8 cellular contexts compared by ENCODE assay signal in the genomic region with DNA sequence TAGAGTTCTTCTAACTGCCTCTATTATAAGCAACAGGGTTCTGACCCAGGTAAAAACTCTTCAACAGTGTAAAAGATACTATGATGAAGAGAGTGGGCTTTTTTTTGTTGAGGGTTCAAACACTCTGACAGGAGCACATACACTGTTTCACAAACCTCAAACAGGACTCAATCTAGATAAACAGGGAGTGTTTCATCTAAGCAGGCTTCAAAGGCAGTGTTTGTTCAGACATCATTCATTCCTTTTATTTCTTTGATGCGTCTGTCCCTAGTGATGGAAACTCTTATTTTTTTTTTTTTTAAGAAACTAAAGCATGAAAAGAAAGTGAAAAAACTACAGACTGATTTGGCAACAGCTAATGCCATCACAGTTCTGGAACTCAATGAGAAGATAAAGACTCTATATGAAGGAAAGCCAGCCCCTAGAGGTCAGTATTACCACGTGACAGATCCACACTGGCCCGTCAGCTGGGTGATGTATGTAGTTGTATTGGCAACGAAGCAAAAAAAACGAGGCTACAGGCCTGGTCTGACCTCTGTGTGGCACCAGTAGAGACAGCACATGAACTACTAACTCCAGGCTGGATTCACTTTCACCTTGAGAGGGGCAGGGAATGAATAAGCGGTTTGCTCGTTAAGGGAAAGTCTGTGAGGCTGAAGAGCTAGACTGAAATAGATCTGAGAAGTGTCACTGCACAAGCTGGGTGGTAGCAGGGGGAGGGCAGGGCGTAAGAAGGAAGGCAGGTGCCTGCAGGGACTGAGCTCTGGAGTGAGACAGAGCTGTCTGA.
DNase-seq lines count a peak whose midpoint lies in the region; ATAC-seq, FAIRE-seq and TF ChIP-seq lines count a peak whose summit lies in the region.

No MANE protein-coding gene starts in this region.

- H2AFZ ChIP-seq in mammary epithelial cell (ENCODE audit: low read depth, low read length): peak overlapping the region; percentile 35

- dilution Hi-C loops in mammary epithelial cell (cut with HindIII; ENCODE audit: low sequenced_read_pairs): no loop called here

- BruUV-seq in Panc1 (replicated peaks; lab: Mats Ljungman, UMichigan): no TSS peak
- BruUV-seq in mammary epithelial cell (replicated peaks; lab: Mats Ljungman, UMichigan): no TSS peak

- peak; percentile 69 for TF ChIP-seq CTCF in Panc1 (IDR thresholded peaks at IDR 0.05)
- TF ChIP-seq CTCF in mammary epithelial cell (conservative IDR thresholded peaks at IDR 0.05 in 1 of 2, IDR thresholded peaks at IDR 0.05 in 1 of 2; ENCODE audit: extremely low read depth in 1 of 2, insufficient read depth in 1 of 2, low read depth in 1 of 2, low read length in 2 of 2): peak; percentile 10 to 18

- H3K36me3 Mint-ChIP-seq in activated T-cell treated with anti-CD3 and anti-CD28 coated beads, Interleukin-2, amount 50 U/mL, for 24 hours (ENCODE audit: low read depth): no peaks in the 10 kb centered on the region

- H3K9ac ChIP-seq in mammary epithelial cell (ENCODE audit: insufficient read depth, low read length): no peak overlapping the region

- H3K36me3 ChIP-seq in Panc1 (ENCODE audit: control insufficient read depth, insufficient read depth, low read length) (no peaks in the 10 kb centered on the region), mammary epithelial cell (ENCODE audit: insufficient read depth, low read length) (no peaks in the 10 kb centered on the region)

- H3K9me3 Mint-ChIP-seq in activated T-cell treated with anti-CD3 and anti-CD28 coated beads, Interleukin-2, amount 50 U/mL, for 24 hours: no peaks in the 10 kb centered on the region

- POLR2A ChIA-PET in Panc1 (lab: Charles Lee): no interaction called here

- peak; percentile 34 for DNase-seq in activated T-cell treated with anti-CD3 and anti-CD28 coated beads, Interleukin-2, amount 50 U/mL, for 24 hours
- no peak for DNase-seq in activated T-cell treated with anti-CD3 and anti-CD28 coated beads, Interleukin-2, amount 50 U/mL, for 1 hour
- DNase-seq in HTR-8/SVneo (ENCODE audit: insufficient read length, low spot score) (peak; percentile 53), Panc1 (ENCODE audit: low read depth, low spot score) (peak; percentile 75), mammary epithelial cell (peak; percentile 51), left colon (peak; percentile 54 to 69)
- peak; percentile 20 for DNase-seq in stimulated activated naive CD8-positive, alpha-beta T cell treated with anti-CD3 and anti-CD28 coated beads, Interleukin-15, Interleukin-2, amounts not matched to agents 100 U/mL and 50 U/mL, for 24 hours

- H3K4me1 Mint-ChIP-seq in activated T-cell treated with anti-CD3 and anti-CD28 coated beads, Interleukin-2, amount 50 U/mL, for 24 hours (ENCODE audit: low read depth): no peaks in the 10 kb centered on the region

- peaks cover 4% of the 10 kb centered on the region for H3K27me3 Mint-ChIP-seq in activated T-cell treated with anti-CD3 and anti-CD28 coated beads, Interleukin-2, amount 50 U/mL, for 24 hours

- H3K27ac ChIP-seq in Panc1 (ENCODE audit: low read length) (no peak overlapping the region), mammary epithelial cell (ENCODE audit: insufficient read depth, low read depth, low read length) (no peak overlapping the region)

- H3K27ac Mint-ChIP-seq in activated T-cell treated with anti-CD3 and anti-CD28 coated beads, Interleukin-2, amount 50 U/mL, for 24 hours: no peak overlapping the region

- H3K4me3 ChIP-seq in Panc1 (ENCODE audit: low read depth in 2 of 2, low read length in 2 of 2): no peak overlapping the region
- H3K4me3 ChIP-seq in mammary epithelial cell (replicated peaks in 1 of 3; ENCODE audit: insufficient read depth in 1 of 3, low read depth in 2 of 3, low read length in 3 of 3): no peak overlapping the region

- no peak overlapping the region for H3K4me2 ChIP-seq in mammary epithelial cell (ENCODE audit: insufficient read depth, low read depth, low read length)

- no peak for FAIRE-seq in HTR-8/SVneo (lab: Jason Lieb, UNC)

- CTCF ChIA-PET in Panc1 (lab: Charles Lee): interaction anchor here (0.6 to 1.2 kb wide), 4 partner anchors 69 to 323 kb away, joined by 3 to 6 read pairs (median 4); no protein-coding TSS in a partner anchor
- CTCF ChIA-PET in mammary epithelial cell (lab: Charles Lee; ENCODE audit: low non-redundant PET): interaction anchor here (0.6 to 0.7 kb wide), 2 partner anchors 34 to 414 kb away, joined by 4 to 8 read pairs; no protein-coding TSS in a partner anchor

- H3K9me3 ChIP-seq in Panc1 (ENCODE audit: control insufficient read depth, insufficient read depth, low read depth, low read length): no peaks in the 10 kb centered on the region
- H3K9me3 ChIP-seq in mammary epithelial cell (replicated peaks; ENCODE audit: insufficient read depth, low read length): no peaks in the 10 kb centered on the region

- no peaks in the 10 kb centered on the region for H4K20me1 ChIP-seq in mammary epithelial cell (ENCODE audit: insufficient read depth, low read length)

- intact Hi-C loops in Panc1 (cut with micrococcal nuclease; ENCODE audit: unreplicated experiment) (loop anchor here (2.0 to 5.0 kb wide), 2 partner anchors 313 to 325 kb away; no protein-coding TSS in a partner anchor), mammary epithelial cell (cut with micrococcal nuclease) (loop anchor here (2.0 to 10.0 kb wide), 2 partner anchors 325 to 969 kb away; no protein-coding TSS in a partner anchor), left colon (cut with DNase I, micrococcal nuclease) (no loop called here)

- in situ Hi-C loops in Panc1 (cut with HindIII; ENCODE audit: low pct_unique_long_range_greater_than_20kb, low sequenced_read_pairs): no loop called here
- in situ Hi-C loops in mammary epithelial cell (cut with MboI; ENCODE audit: low sequenced_read_pairs in 2 of 2): loop anchor here in 1 of 2 donors (10.0 kb wide), 2 partner anchors 209 to 329 kb away; partner anchors contain the start of gene SLC12A2

- H3K79me2 ChIP-seq in mammary epithelial cell (ENCODE audit: insufficient read depth, low read length): no peaks in the 10 kb centered on the region

- H3K4me3 Mint-ChIP-seq in activated T-cell treated with anti-CD3 and anti-CD28 coated beads, Interleukin-2, amount 50 U/mL, for 24 hours: no peak overlapping the region

- ATAC-seq in GM21717 (IDR thresholded peaks at IDR 0.05; ENCODE audit: unreplicated experiment) (peak; percentile 96), Panc1 (peak; percentile 92), left colon (peak; percentile 88)
- ATAC-seq in stimulated activated naive CD8-positive, alpha-beta T cell treated with anti-CD3 and anti-CD28 coated beads, Interleukin-15, Interleukin-2, amounts not matched to agents 100 U/mL and 50 U/mL, for 24 hours: peak; percentile 75

- H3K27me3 ChIP-seq in Panc1 (ENCODE audit: control insufficient read depth, insufficient read depth, low read length) (no peaks in the 10 kb centered on the region; the same call in 1 of the 2 replicates), mammary epithelial cell (ENCODE audit: insufficient read depth, low read length) (no peaks in the 10 kb centered on the region)

- H3K4me1 ChIP-seq in Panc1 (ENCODE audit: control insufficient read depth, insufficient read depth, low read length) (no peaks in the 10 kb centered on the region), mammary epithelial cell (ENCODE audit: insufficient read depth, low read length) (peaks cover 18% of the 10 kb centered on the region)

- WGBS in mammary epithelial cell (ENCODE audit: low coverage, missing lambda C conversion rate): 45% methylated on average over 8 of the region's 8 CpGs

Comparison
In these comparisons a context has a peak if more than half of its experiments do, and no peak if none do; other contexts are left out.
1. intact Hi-C loops: an anchor here in Panc1 (2.0 to 5.0 kb wide) and mammary epithelial cell (2.0 to 10.0 kb wide); none called in left colon.